8 cellular contexts compared by ENCODE assay signal in the genomic region with DNA sequence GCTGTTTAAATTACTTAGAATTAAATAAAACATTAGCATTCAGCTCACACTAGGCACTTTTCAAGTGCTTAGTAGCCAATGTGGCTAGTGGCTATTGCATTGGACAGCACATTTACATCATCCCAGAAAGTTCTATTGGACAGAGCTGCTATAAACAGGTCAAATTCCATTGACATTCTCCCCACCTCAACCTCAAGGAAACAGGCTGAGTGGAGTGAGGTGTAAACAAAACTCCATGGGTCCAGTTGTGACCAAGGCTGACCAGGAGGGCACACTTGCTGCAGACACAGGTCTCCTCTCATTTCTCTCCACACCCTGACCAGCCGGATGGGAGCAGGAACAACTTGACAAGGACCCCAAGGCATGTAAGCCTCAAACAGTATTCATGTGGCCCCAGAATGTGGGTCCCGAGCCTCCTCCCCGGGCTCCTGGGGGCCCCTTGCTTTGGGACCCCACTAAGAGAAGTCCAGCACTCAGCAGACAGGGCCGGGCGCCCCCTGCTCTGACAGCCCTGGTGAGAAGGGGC. TPM values are rescaled to one million over a fixed set of nuclear protein-coding genes. Genes with fewer than 3 reads are reported as not detected.
DNase-seq lines count a peak whose midpoint lies in the region; ATAC-seq, FAIRE-seq and TF ChIP-seq lines count a peak whose summit lies in the region.

No MANE protein-coding gene starts in this region.

- H3K36me3 Mint-ChIP-seq in activated T-cell treated with anti-CD3 and anti-CD28 coated beads, Interleukin-2, amount 50 U/mL, for 4 hours (ENCODE audit: insufficient read depth) = no peaks in the 10 kb centered on the region
- no peaks in the 10 kb centered on the region for H3K36me3 Mint-ChIP-seq in type B pancreatic cell

- no peak for TF ChIP-seq RAD21 in K562 (CRISPR knock-in tag; conservative IDR thresholded peaks at IDR 0.05 in 1 of 2, IDR thresholded peaks at IDR 0.05 in 1 of 2)

- no peaks in the 10 kb centered on the region for H3K9me3 Mint-ChIP-seq in activated T-cell treated with anti-CD3 and anti-CD28 coated beads, Interleukin-2, amount 50 U/mL, for 4 hours
- no peaks in the 10 kb centered on the region for H3K9me3 Mint-ChIP-seq in type B pancreatic cell

- H3K9me1 ChIP-seq in K562 (ENCODE audit: control insufficient read depth, insufficient read depth, low read length) = no peaks in the 10 kb centered on the region

- BruUV-seq in K562 (replicated peaks; lab: Mats Ljungman, UMichigan) = no TSS peak

- peak overlapping the region; percentile 76 for H3K4me3 Mint-ChIP-seq in activated T-cell treated with anti-CD3 and anti-CD28 coated beads, Interleukin-2, amount 50 U/mL, for 4 hours
- peak overlapping the region; percentile 93 for H3K4me3 Mint-ChIP-seq in type B pancreatic cell

- no peaks in the 10 kb centered on the region for H3K79me2 ChIP-seq in K562 (ENCODE audit: control insufficient read depth, insufficient read depth, low read length)

- peak overlapping the region; percentile 74 for H3K4me2 ChIP-seq in K562 (ENCODE audit: insufficient read depth, low read length)

- peak; percentile 58 for FAIRE-seq in K562 (lab: Jason Lieb, UNC)

- no peaks in the 10 kb centered on the region for H3K9me3 ChIP-seq in K562 (replicated peaks; ENCODE audit: control insufficient read depth, insufficient read depth, low read depth, low read length)

- TF ChIP-seq POLR2A in K562 (conservative IDR thresholded peaks at IDR 0.05) (no peak), lower leg skin (IDR thresholded peaks at IDR 0.05) (no peak)

- peak overlapping the region; percentile 56 to 91; a peak in 3 of 4 replicates for H3K9ac ChIP-seq in K562 (ENCODE audit: insufficient read depth in 1 of 2, low read depth in 2 of 2, low read length in 2 of 2)

- peaks cover 46% of the 10 kb centered on the region for H3K27me3 Mint-ChIP-seq in activated T-cell treated with anti-CD3 and anti-CD28 coated beads, Interleukin-2, amount 50 U/mL, for 4 hours (ENCODE audit: low read depth)
- peaks cover 33% of the 10 kb centered on the region for H3K27me3 Mint-ChIP-seq in type B pancreatic cell

- WGBS in K562 (ENCODE audit: insufficient coverage, low coverage, missing lambda C conversion rate) = 0% methylated on average over 5 of the region's 5 CpGs
- 0 to 7% methylated on average over 2 to 5 of the region's 5 CpGs for WGBS in lower leg skin, 2 donors

- H2AFZ ChIP-seq in K562 (ENCODE audit: low read depth, low read length) = peak overlapping the region; percentile 94

- H4K20me1 ChIP-seq in K562 (replicated peaks; ENCODE audit: control insufficient read depth, insufficient read depth, low read length) = no peaks in the 10 kb centered on the region

- CTCF ChIA-PET in K562 (lab: Yijun Ruan, JAX; ENCODE audit: low intra/inter-chr PET ratio) = no interaction called here

- no peaks in the 10 kb centered on the region for H3K36me3 ChIP-seq in K562 (ENCODE audit: control insufficient read depth, insufficient read depth, low read length)

- peaks cover 3 to 14% of the 10 kb centered on the region in 2 experiments; a peak in 3 of 5 replicates for H3K4me1 ChIP-seq in K562 (replicated peaks in 1 of 2; ENCODE audit: control insufficient read depth in 2 of 2, insufficient read depth in 2 of 2, low read length in 2 of 2)

- no peak for TF ChIP-seq EP300 in K562 (IDR thresholded peaks at IDR 0.05; ENCODE audit: low read length)

- H3K27ac ChIP-seq in K562 (ENCODE audit: extremely low read depth, low read depth, low read length) = no peak overlapping the region

- H3K4me3 ChIP-seq in K562 (peak overlapping the region; percentile 52), lower leg skin (ENCODE audit: low read depth, poor library complexity, severe bottlenecking) (peak overlapping the region; percentile 32)

- peaks cover 4% of the 10 kb centered on the region for H3K4me1 Mint-ChIP-seq in activated T-cell treated with anti-CD3 and anti-CD28 coated beads, Interleukin-2, amount 50 U/mL, for 4 hours (ENCODE audit: low read depth)
- H3K4me1 Mint-ChIP-seq in type B pancreatic cell (ENCODE audit: unreplicated experiment) = peaks cover 9% of the 10 kb centered on the region

- intact Hi-C loops in K562 (cut with micrococcal nuclease) (no loop called here), lower leg skin (cut with DNase I; ENCODE audit: low total_unique reads) (no loop called here)

- TF ChIP-seq CTCF in K562 (IDR thresholded peaks at IDR 0.05 in 2 of 3, conservative IDR thresholded peaks at IDR 0.05 in 1 of 3; ENCODE audit: insufficient read depth in 2 of 3, low read depth in 1 of 3, low read length in 3 of 3) = no peak
- TF ChIP-seq CTCF in lower leg skin (IDR thresholded peaks at IDR 0.05) = no peak
- no peak for TF ChIP-seq CTCF in type B pancreatic cell (conservative IDR thresholded peaks at IDR 0.05)

- H3K27me3 ChIP-seq in K562 (ENCODE audit: control insufficient read depth in 2 of 2, insufficient read depth in 2 of 2, low read length in 2 of 2) = peaks cover 10 to 40% of the 10 kb centered on the region in 2 experiments; a peak in 4 of 5 replicates

- ATAC-seq in activated T-cell treated with anti-CD3 and anti-CD28 coated beads, Interleukin-2, amount 50 U/mL, for 4 hours = no peak
- ATAC-seq in K562 (peak; percentile 57), GM21786 (IDR thresholded peaks at IDR 0.05; ENCODE audit: unreplicated experiment) (no peak)

- POLR2A ChIA-PET in K562 (lab: Yijun Ruan, JAX) = interaction anchor here (0.7 to 1.4 kb wide), 3 partner anchors 9 to 26 kb away, joined by 3 to 4 read pairs (median 4); no protein-coding TSS in a partner anchor

- no peak for DNase-seq in activated T-cell treated with anti-CD3 and anti-CD28 coated beads, Interleukin-2, amount 50 U/mL, for 4 hours
- no peak for DNase-seq in activated T-cell treated with anti-CD3 and anti-CD28 coated beads, Interleukin-2, amount 50 U/mL, for 1 hour
- DNase-seq in K562 (ENCODE audit: extremely low read depth in 1 of 4, low spot score in 3 of 4) (no peak), lower leg skin (ENCODE audit: low spot score in 2 of 2) (no peak), type B pancreatic cell (ENCODE audit: extremely low spot score, unreplicated experiment) (no peak), NCI-H226 (no peak), NCI-H2196 (lab: John Stamatoyannopoulos, UW; ENCODE audit: unreplicated experiment) (no peak)

- peak overlapping the region; percentile 66 for H3K27ac Mint-ChIP-seq in type B pancreatic cell

- in situ Hi-C loops in K562 (cut with MboI) = no loop called here

RNA-seq across cellular contexts. Expression of a gene that starts 0.5 kb away (rescaled TPM):
- total RNA-seq in activated T-cell treated with anti-CD3 and anti-CD28 coated beads, Interleukin-2, amount 50 U/mL, for 4 hours = under 1 TPM in 2 of 3 donors, not detected in 1; 0.08 to 0.13 TPM
- total RNA-seq in K562 (2011; cell fraction: chromatin; rRNA removed; ENCODE audit: low replicate concordance) = 0.88 and 2.5 TPM in 2 replicates
- total RNA-seq in K562 (2011; cell fraction: nucleolus; rRNA removed) = 1.8 and 2.0 TPM in 2 replicates
- 0.95 and 1.2 TPM in 2 replicates for total RNA-seq in K562 (2011; cell fraction: nucleoplasm; rRNA removed)
- 0.78 and 0.86 TPM in 2 replicates for total RNA-seq in K562 (2014; rRNA removed)
- 0.22 and 0.29 TPM in 2 replicates for total RNA-seq in K562 (2014; rRNA removed; fragmentation: Illumina TruSeq; extraction: Trizol)
- total RNA-seq in K562 (2015; rRNA removed; fragmentation: Illumina TruSeq; extraction: Trizol) = 0.29 and 0.34 TPM in 2 replicates
- total RNA-seq in K562 (2021) = 1.1 and 1.2 TPM in 2 replicates
- polyA plus RNA-seq in K562 (2011; rRNA removed) = 0.49 and 0.55 TPM in 2 replicates
- polyA plus RNA-seq in K562 (2011; cell fraction: cytosol; rRNA removed) = 0.56 and 0.91 TPM in 2 replicates
- 0.65 and 1.1 TPM in 2 replicates for polyA plus RNA-seq in K562 (2011; cell fraction: nucleus; rRNA removed)
- polyA plus RNA-seq in K562 (2012) = 0.86 and 1.8 TPM in 2 replicates
- 0.31 and 0.61 TPM in 2 replicates for polyA plus RNA-seq in K562 (2014; fragmentation: Illumina TruSeq; extraction: Trizol)
- polyA plus RNA-seq in K562 (2014; fragmentation: Nextera tagmentation; extraction: Ambion mirVana) = under 1 TPM; 0.10 to 0.17 TPM
- polyA plus RNA-seq in K562 (2014; rRNA removed) = 0.38 and 0.71 TPM in 2 replicates
- polyA minus RNA-seq in K562 (2011; rRNA and poly(A)+ RNA removed) = 0.09 and 0.35 TPM in 2 replicates
- 0.64 and 0.67 TPM in 2 replicates for polyA minus RNA-seq in K562 (2011; cell fraction: cytosol; rRNA and poly(A)+ RNA removed)
- 0.22 and 0.27 TPM in 2 replicates for polyA minus RNA-seq in K562 (2011; cell fraction: nucleus; rRNA and poly(A)+ RNA removed)
- total RNA-seq in lower leg skin = 1 to 10 TPM in 3 of 4 donors, under 1 TPM in 1; 0.97 to 1.8 (median 1.5) TPM
- total RNA-seq in type B pancreatic cell (ENCODE audit: low replicate concordance) = 2.1 and 3.0 TPM in 2 replicates

RNA-seq across cellular contexts. Expression of a gene that starts 30.0 kb away (rescaled TPM):
- 10 to 100 TPM; 33.4 to 35.8 (median 34.2) TPM for total RNA-seq in activated T-cell treated with anti-CD3 and anti-CD28 coated beads, Interleukin-2, amount 50 U/mL, for 4 hours
- total RNA-seq in K562 (2011; cell fraction: chromatin; rRNA removed; ENCODE audit: low replicate concordance) = 17.2 and 40.4 TPM in 2 replicates
- total RNA-seq in K562 (2011; cell fraction: nucleolus; rRNA removed) = 28.6 and 34.4 TPM in 2 replicates
- 33.1 and 41.8 TPM in 2 replicates for total RNA-seq in K562 (2011; cell fraction: nucleoplasm; rRNA removed)
- total RNA-seq in K562 (2014; rRNA removed) (64.6 and 66.9 TPM in 2 replicates), K562 (2014; rRNA removed; fragmentation: Illumina TruSeq; extraction: Trizol) (17.9 and 18.7 TPM in 2 replicates), K562 (2015; rRNA removed; fragmentation: Illumina TruSeq; extraction: Trizol) (22.1 and 23.1 TPM in 2 replicates), K562 (2021) (37.8 and 45.5 TPM in 2 replicates), lower leg skin (10 to 100 TPM; 44.6 to 57.9 (median 52.3) TPM), type B pancreatic cell (ENCODE audit: low replicate concordance) (44.7 and 45.0 TPM in 2 replicates)
- polyA plus RNA-seq in K562 (2011; rRNA removed) (29.8 and 36.2 TPM in 2 replicates), K562 (2014; fragmentation: Illumina TruSeq; extraction: Trizol) (60.7 and 65.5 TPM in 2 replicates), K562 (2014; fragmentation: Nextera tagmentation; extraction: Ambion mirVana) (10 to 100 TPM; 10.1 to 14.6 TPM), K562 (2014; rRNA removed) (58.7 and 68.6 TPM in 2 replicates)
- 39.9 and 51.1 TPM in 2 replicates for polyA plus RNA-seq in K562 (2011; cell fraction: cytosol; rRNA removed)
- 23.3 and 30.8 TPM in 2 replicates for polyA plus RNA-seq in K562 (2011; cell fraction: nucleus; rRNA removed)
- polyA plus RNA-seq in K562 (2012) = 35.4 and 103 TPM in 2 replicates
- 18.3 and 23.9 TPM in 2 replicates for polyA minus RNA-seq in K562 (2011; rRNA and poly(A)+ RNA removed)
- 18.9 and 19.3 TPM in 2 replicates for polyA minus RNA-seq in K562 (2011; cell fraction: cytosol; rRNA and poly(A)+ RNA removed)
- polyA minus RNA-seq in K562 (2011; cell fraction: nucleus; rRNA and poly(A)+ RNA removed) = 10.6 and 14.3 TPM in 2 replicates

RNA-seq across cellular contexts. Expression of a gene that starts 32.7 kb away (rescaled TPM):
- 100 to 1,000 TPM; 144 to 154 (median 147) TPM for total RNA-seq in activated T-cell treated with anti-CD3 and anti-CD28 coated beads, Interleukin-2, amount 50 U/mL, for 4 hours
- 180 and 244 TPM in 2 replicates for total RNA-seq in K562 (2011; cell fraction: chromatin; rRNA removed; ENCODE audit: low replicate concordance)
- 111 and 117 TPM in 2 replicates for total RNA-seq in K562 (2011; cell fraction: nucleolus; rRNA removed)
- total RNA-seq in K562 (2011; cell fraction: nucleoplasm; rRNA removed) = 168 and 236 TPM in 2 replicates
- total RNA-seq in K562 (2014; rRNA removed) (145 and 157 TPM in 2 replicates), K562 (2014; rRNA removed; fragmentation: Illumina TruSeq; extraction: Trizol) (262 and 288 TPM in 2 replicates), K562 (2015; rRNA removed; fragmentation: Illumina TruSeq; extraction: Trizol) (191 and 206 TPM in 2 replicates), K562 (2021) (149 and 153 TPM in 2 replicates), lower leg skin (10 to 100 TPM; 48.8 to 85.5 (median 63.7) TPM), type B pancreatic cell (ENCODE audit: low replicate concordance) (77.3 and 88.7 TPM in 2 replicates)
- polyA plus RNA-seq in K562 (2011; rRNA removed) (75.6 and 120 TPM in 2 replicates), K562 (2014; fragmentation: Illumina TruSeq; extraction: Trizol) (206 and 239 TPM in 2 replicates), K562 (2014; fragmentation: Nextera tagmentation; extraction: Ambion mirVana) (10 to 100 TPM; 85.8 to 94.3 TPM), K562 (2014; rRNA removed) (148 and 173 TPM in 2 replicates)
- 29.9 and 31.1 TPM in 2 replicates for polyA plus RNA-seq in K562 (2011; cell fraction: cytosol; rRNA removed)
- polyA plus RNA-seq in K562 (2011; cell fraction: nucleus; rRNA removed) = 49.5 and 50.7 TPM in 2 replicates
- 172 and 176 TPM in 2 replicates for polyA plus RNA-seq in K562 (2012)
- polyA minus RNA-seq in K562 (2011; rRNA and poly(A)+ RNA removed) = 82.6 and 112 TPM in 2 replicates
- 46.2 and 60.0 TPM in 2 replicates for polyA minus RNA-seq in K562 (2011; cell fraction: cytosol; rRNA and poly(A)+ RNA removed)
- polyA minus RNA-seq in K562 (2011; cell fraction: nucleus; rRNA and poly(A)+ RNA removed) = 49.0 and 75.2 TPM in 2 replicates

RNA-seq across cellular contexts. Expression of a gene that starts 48.4 kb away (rescaled TPM):
- total RNA-seq in activated T-cell treated with anti-CD3 and anti-CD28 coated beads, Interleukin-2, amount 50 U/mL, for 4 hours = under 1 TPM in 2 of 3 donors, not detected in 1; 0.29 to 0.43 TPM
- total RNA-seq in K562 (2011; cell fraction: chromatin; rRNA removed; ENCODE audit: low replicate concordance) = 0.44 and 0.86 TPM in 2 replicates
- total RNA-seq in K562 (2011; cell fraction: nucleolus; rRNA removed) = 0.79 and 0.83 TPM in 2 replicates
- total RNA-seq in K562 (2011; cell fraction: nucleoplasm; rRNA removed) = 0.73 and 1.5 TPM in 2 replicates
- 0.20 TPM in 1 of 2 replicates, not detected in the other for total RNA-seq in K562 (2014; rRNA removed)
- 0.16 and 0.25 TPM in 2 replicates for total RNA-seq in K562 (2014; rRNA removed; fragmentation: Illumina TruSeq; extraction: Trizol)
- total RNA-seq in K562 (2015; rRNA removed; fragmentation: Illumina TruSeq; extraction: Trizol) = 0.08 and 0.11 TPM in 2 replicates
- total RNA-seq in K562 (2021) = 0.22 and 0.34 TPM in 2 replicates
- 0.35 and 0.42 TPM in 2 replicates for polyA plus RNA-seq in K562 (2011; rRNA removed)
- polyA plus RNA-seq in K562 (2011; cell fraction: cytosol; rRNA removed) = 0.48 and 0.63 TPM in 2 replicates
- 0.80 and 0.84 TPM in 2 replicates for polyA plus RNA-seq in K562 (2011; cell fraction: nucleus; rRNA removed)
- polyA plus RNA-seq in K562 (2012) = 0.25 and 1.9 TPM in 2 replicates
- 0.28 and 0.29 TPM in 2 replicates for polyA plus RNA-seq in K562 (2014; fragmentation: Illumina TruSeq; extraction: Trizol)
- under 1 TPM; 0.03 to 0.04 TPM for polyA plus RNA-seq in K562 (2014; fragmentation: Nextera tagmentation; extraction: Ambion mirVana)
- 0.15 and 0.74 TPM in 2 replicates for polyA plus RNA-seq in K562 (2014; rRNA removed)
- polyA minus RNA-seq in K562 (2011; rRNA and poly(A)+ RNA removed) = 0.11 and 0.18 TPM in 2 replicates
- polyA minus RNA-seq in K562 (2011; cell fraction: cytosol; rRNA and poly(A)+ RNA removed) = not detected in 2 replicates
- not detected in 2 replicates for polyA minus RNA-seq in K562 (2011; cell fraction: nucleus; rRNA and poly(A)+ RNA removed)
- total RNA-seq in lower leg skin = 1 to 10 TPM in 1 of 4 donors, under 1 TPM in 1, not detected in 2; 0.29 to 1.3 TPM
- total RNA-seq in type B pancreatic cell (ENCODE audit: low replicate concordance) = 1.7 and 3.3 TPM in 2 replicates
